ENCODE assay signal across 18 cellular contexts in genomic region chr4:41160856-41161255, GRCh38. TPM values are rescaled to one million over a fixed set of nuclear protein-coding genes. Genes with fewer than 3 reads are reported as not detected.
DNase-seq lines count a peak whose midpoint lies in the region; ATAC-seq, FAIRE-seq and TF ChIP-seq lines count a peak whose summit lies in the region.
"Had no signal": no experiment of that assay in that cellular context is flagged by ENCODE, and none has a peak within 500 bp of the region (broad histone marks: within the 10 kb centered on the region; RNA-seq: fewer than 3 reads in every experiment).

No MANE protein-coding gene starts in this region.

- H3K9me1 ChIP-seq in endothelial cell of umbilical vein (replicated peaks; ENCODE audit: control insufficient read depth, extremely low read depth, insufficient read depth, low read length), result no peaks in the 10 kb centered on the region

- TF ChIP-seq CTCF in PC-9 (conservative IDR thresholded peaks at IDR 0.05) (no peak), endothelial cell of umbilical vein (IDR thresholded peaks at IDR 0.05; ENCODE audit: extremely low read depth in 1 of 2, insufficient read depth in 1 of 2, low read depth in 1 of 2, low read length in 2 of 2) (no peak), osteoblast (IDR thresholded peaks at IDR 0.05; ENCODE audit: extremely low read depth, low read depth, low read length) (no peak)

- H3K4me1 ChIP-seq in PC-9 (replicated peaks; ENCODE audit: insufficient read depth) (peaks cover 27% of the 10 kb centered on the region), endothelial cell of umbilical vein (ENCODE audit: control insufficient read depth, extremely low read depth, insufficient read depth, low read length) (peaks cover 63% of the 10 kb centered on the region), osteoblast (ENCODE audit: insufficient read depth, low read length) (peaks cover 51% of the 10 kb centered on the region)

- H3K4me3 ChIP-seq in PC-9 (no peak overlapping the region), endothelial cell of umbilical vein (replicated peaks in 1 of 3; ENCODE audit: insufficient read depth in 1 of 3, low read depth in 1 of 3, low read length in 3 of 3) (no peak overlapping the region), osteoblast (ENCODE audit: insufficient read depth, low read length) (no peak overlapping the region)
- H3K4me3 ChIP-seq: adrenal gland, lung, tibial nerve had no signal

- DNase-seq in EH (ENCODE audit: low read depth), result peak; percentile 72
- DNase-seq in PC-9, result no peak
- no peak for DNase-seq in endothelial cell of umbilical vein (ENCODE audit: low read depth, low spot score)
- DNase-seq in osteoblast (ENCODE audit: insufficient read length, low spot score, missing footprints), result peak; percentile 87
- DNase-seq in hippocampal formation (lab: John Stamatoyannopoulos, UW), result no peak
- no peak for DNase-seq in stimulated activated CD4-positive, alpha-beta T cell treated with anti-CD3 and anti-CD28 coated beads, Interleukin-4, amount 100 ng/mL, for 24 hours
- no peak for DNase-seq in MV-4-11 (lab: John Stamatoyannopoulos, UW)
- DNase-seq: activated CD4-positive, alpha-beta memory T cell treated with anti-CD3 and anti-CD28 coated beads for 36 hours; adrenal gland; DMS53; GOT3; NCI-H1105 treated with DMSO at 0.1 percent for 48 hours; right cardiac atrium; stimulated activated CD4-positive, alpha-beta T cell treated with anti-CD3 and anti-CD28 coated beads, Interleukin-4, amount 100 ng/mL, for 1 hour had no signal

- CTCF ChIA-PET in PC-9 (lab: Charles Lee), result interaction anchor here (0.7 to 1.2 kb wide), 4 partner anchors 44 to 508 kb away, joined by 3 to 6 read pairs (median 4); partner anchors contain the start of gene APBB2
- CTCF ChIA-PET in endothelial cell of umbilical vein (lab: Charles Lee), result interaction anchor here (0.7 to 3.3 kb wide), 20 partner anchors 9 to 252 kb away, joined by 3 to 21 read pairs (median 4); partner anchors contain the start of gene APBB2

- H3K4me2 ChIP-seq in PC-9, result peak overlapping the region; percentile 67
- peak overlapping the region; percentile 48 for H3K4me2 ChIP-seq in endothelial cell of umbilical vein (ENCODE audit: insufficient read depth, low read length)
- peak overlapping the region; percentile 47 for H3K4me2 ChIP-seq in osteoblast (ENCODE audit: insufficient read depth, low read length)

- H3K27ac ChIP-seq in PC-9, result peak overlapping the region; percentile 80
- H3K27ac ChIP-seq in endothelial cell of umbilical vein (ENCODE audit: insufficient read depth, low read depth, low read length), result peak overlapping the region; percentile 92
- H3K27ac ChIP-seq in osteoblast (ENCODE audit: low read depth, low read length), result peak overlapping the region; percentile 83
- H3K27ac ChIP-seq: tibial nerve had no signal

- dilution Hi-C loops in endothelial cell of umbilical vein (cut with MboI; ENCODE audit: extremely low pct_ligation_motif_present, low sequenced_read_pairs), result no loop called here

- H3F3A ChIP-seq in PC-9 (ENCODE audit: insufficient read depth, low read depth), result peaks cover 35% of the 10 kb centered on the region

- intact Hi-C loops in PC-9 (cut with micrococcal nuclease; ENCODE audit: unreplicated experiment), result loop anchor here (2.0 kb wide), 3 partner anchors 16 to 52 kb away; no protein-coding TSS in a partner anchor
- intact Hi-C loops in endothelial cell of umbilical vein (cut with micrococcal nuclease), result loop anchor here (1.0 to 2.0 kb wide), 8 partner anchors 16 to 232 kb away; no protein-coding TSS in a partner anchor

- H2AFZ ChIP-seq in PC-9 (no peak overlapping the region), endothelial cell of umbilical vein (ENCODE audit: low read depth, low read length) (no peak overlapping the region), osteoblast (ENCODE audit: low read length) (no peak overlapping the region)

- POLR2A ChIA-PET in PC-9 (lab: Charles Lee; ENCODE audit: unreplicated experiment) (interaction anchor here (0.7 to 1.4 kb wide), 4 partner anchors 25 to 132 kb away, joined by 3 to 14 read pairs (median 6); partner anchors contain the start of gene UCHL1), endothelial cell of umbilical vein (lab: Charles Lee) (interaction anchor here (0.7 to 2.1 kb wide), 6 partner anchors 8 to 189 kb away, joined by 3 to 17 read pairs (median 5); no protein-coding TSS in a partner anchor)

- no peak for ATAC-seq in GM18511 (IDR thresholded peaks at IDR 0.05; ENCODE audit: unreplicated experiment)

- no TSS peak for BruUV-seq in PC-9 (replicated peaks; lab: Mats Ljungman, UMichigan)
- no TSS peak for BruUV-seq in endothelial cell of umbilical vein (replicated peaks; lab: Mats Ljungman, UMichigan)

- H3K9me3 ChIP-seq in PC-9 (ENCODE audit: insufficient read depth, low read depth), result no peaks in the 10 kb centered on the region
- H3K9me3 ChIP-seq in endothelial cell of umbilical vein (replicated peaks; ENCODE audit: control insufficient read depth, insufficient read depth, low read length), result no peaks in the 10 kb centered on the region
- no peaks in the 10 kb centered on the region for H3K9me3 ChIP-seq in osteoblast (ENCODE audit: low read depth, low read length)
- H3K9me3 ChIP-seq: adrenal gland, tibial nerve had no signal

- H4K20me1 ChIP-seq in PC-9 (ENCODE audit: insufficient read depth), result no peaks in the 10 kb centered on the region; the same call in 1 of the 2 replicates
- H4K20me1 ChIP-seq in endothelial cell of umbilical vein (replicated peaks; ENCODE audit: control insufficient read depth, extremely low read depth, insufficient read depth, low read length), result no peaks in the 10 kb centered on the region
- H4K20me1 ChIP-seq in osteoblast (ENCODE audit: insufficient read depth, low read length), result no peaks in the 10 kb centered on the region

- FAIRE-seq in endothelial cell of umbilical vein (lab: Jason Lieb, UNC), result no peak
- FAIRE-seq: colon had no signal

- no peaks in the 10 kb centered on the region for H3K27me3 ChIP-seq in PC-9 (ENCODE audit: insufficient read depth, low read depth)
- no peaks in the 10 kb centered on the region for H3K27me3 ChIP-seq in endothelial cell of umbilical vein (ENCODE audit: control insufficient read depth in 2 of 2, insufficient read depth in 2 of 2, low read length in 2 of 2)
- no peaks in the 10 kb centered on the region for H3K27me3 ChIP-seq in osteoblast (ENCODE audit: insufficient read depth, low read length)
- H3K27me3 ChIP-seq: adrenal gland, tibial nerve had no signal

- no peaks in the 10 kb centered on the region for H3K9me2 ChIP-seq in PC-9 (ENCODE audit: insufficient read depth)

- no peak for TF ChIP-seq POLR2A in endothelial cell of umbilical vein (IDR thresholded peaks at IDR 0.05; ENCODE audit: low read depth, low read length)

- no peaks in the 10 kb centered on the region; the same call in 1 of the 2 replicates for H3K79me2 ChIP-seq in PC-9 (ENCODE audit: low read depth)
- peaks cover 72% of the 10 kb centered on the region for H3K79me2 ChIP-seq in endothelial cell of umbilical vein (ENCODE audit: control insufficient read depth, insufficient read depth, low read length)
- peaks cover 80% of the 10 kb centered on the region for H3K79me2 ChIP-seq in osteoblast (ENCODE audit: insufficient read depth, low read length)

- H3K9ac ChIP-seq in endothelial cell of umbilical vein (replicated peaks; ENCODE audit: extremely low read depth, insufficient read depth, low read length), result peak overlapping the region; percentile 74

- no peaks in the 10 kb centered on the region for H3K36me3 ChIP-seq in PC-9 (ENCODE audit: low read depth)
- H3K36me3 ChIP-seq in endothelial cell of umbilical vein (ENCODE audit: control insufficient read depth in 2 of 2, extremely low read depth in 1 of 2, insufficient read depth in 2 of 2, low read length in 2 of 2), result no peaks in the 10 kb centered on the region
- H3K36me3 ChIP-seq in osteoblast (ENCODE audit: insufficient read depth, low read length), result no peaks in the 10 kb centered on the region
- H3K36me3 ChIP-seq: adrenal gland, tibial nerve had no signal

TF ChIP-seq in endothelial cell of umbilical vein, 7 proteins besides CTCF, POLR2A, EP300 and RAD21:
- TF ChIP-seq GATA2 (IDR thresholded peaks at IDR 0.05; ENCODE audit: insufficient read depth, insufficient read length, low read depth, low read length) (peak; percentile 29), MAX (IDR thresholded peaks at IDR 0.05; ENCODE audit: insufficient read depth, insufficient read length) (no peak)

RNA-seq across cellular contexts. Expression of gene APBB2, which starts 53.5 kb away (rescaled TPM):
- 33.6 and 46.0 TPM in 2 replicates for total RNA-seq in PC-9 (2021)
- total RNA-seq in endothelial cell of umbilical vein, result 124 and 162 TPM in 2 replicates
- polyA plus RNA-seq in endothelial cell of umbilical vein, result 66.7 and 79.8 TPM in 2 replicates
- polyA plus RNA-seq in endothelial cell of umbilical vein (2011; cell fraction: cytosol; rRNA removed), result 76.8 and 80.8 TPM in 2 replicates
- 189 and 206 TPM in 2 replicates for polyA plus RNA-seq in endothelial cell of umbilical vein (2011; cell fraction: nucleus; rRNA removed)
- polyA plus RNA-seq in endothelial cell of umbilical vein (2012), result 103 and 128 TPM in 2 replicates
- 174 and 191 TPM in 2 replicates for polyA minus RNA-seq in endothelial cell of umbilical vein
- polyA minus RNA-seq in endothelial cell of umbilical vein (2011; cell fraction: cytosol; rRNA and poly(A)+ RNA removed), result 6.2 TPM
- polyA minus RNA-seq in endothelial cell of umbilical vein (2011; cell fraction: nucleus; rRNA and poly(A)+ RNA removed), result 240 and 313 TPM in 2 replicates
- total RNA-seq in osteoblast, result 89.0 and 92.3 TPM in 2 replicates

Comparison
In these comparisons a context has a peak if more than half of its experiments do, and no peak if none do; other contexts are left out.
1. DNase-seq: peak in EH (single experiment) and osteoblast (single experiment); none in PC-9 (0 of 2), endothelial cell of umbilical vein (single experiment), hippocampal formation (0 of 2), stimulated activated CD4-positive, alpha-beta T cell treated with anti-CD3 and anti-CD28 coated beads, Interleukin-4, amount 100 ng/mL, for 24 hours (single experiment) and MV-4-11 (single experiment).
2. Peak in every context shown above with its lines, with median percentiles within 50 percentile points of each other: H3K27ac ChIP-seq and H3K4me2 ChIP-seq.